17 cellular contexts compared by ENCODE assay signal in the genomic region with DNA sequence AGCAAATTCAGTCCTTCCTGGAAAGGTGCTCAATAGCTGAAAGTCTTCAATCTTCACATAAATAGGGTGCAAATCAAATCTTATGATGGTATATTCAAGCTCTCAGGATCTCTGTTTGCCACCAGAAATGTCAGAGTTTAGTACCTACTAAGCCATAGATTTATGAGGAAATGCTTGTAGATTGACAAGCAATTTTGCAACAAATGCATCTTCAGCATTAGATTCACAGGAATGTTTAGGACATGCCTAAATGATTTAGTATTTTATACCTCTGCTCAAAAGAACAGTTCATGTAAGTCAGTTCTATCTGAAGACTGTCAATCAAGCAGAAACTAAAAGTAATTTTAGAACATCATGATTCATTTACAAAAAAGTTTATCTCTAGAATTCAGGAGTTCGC.
"Had no signal": no experiment of that assay in that cellular context is flagged by ENCODE, and none has a peak within 500 bp of the region (broad histone marks: within the 10 kb centered on the region; RNA-seq: fewer than 3 reads in every experiment).

No MANE protein-coding gene starts in this region.

- H3K27me3 Mint-ChIP-seq: activated B cell treated with CpG ODN at 0.5 μM for 24 hours; activated CD4-positive, alpha-beta T cell treated with anti-CD3 and anti-CD28 coated beads for 36 hours; activated naive CD8-positive, alpha-beta T cell treated with anti-CD3 and anti-CD28 coated beads, Interleukin-2, amount 10 ng/mL, durations not matched to agents 7 days and 5 days; stimulated activated naive B cell treated with anti-CD40 and anti-IgM and Interleukin-4, amounts not matched to agents 10 μg/mL and 1 μg/mL and 100 μg/mL, for 72 hours had no signal

- H3K9me3 Mint-ChIP-seq: activated B cell treated with CpG ODN at 0.5 μM for 24 hours; activated naive CD4-positive, alpha-beta T cell treated with anti-CD3 and anti-CD28 coated beads for 36 hours; activated naive CD8-positive, alpha-beta T cell treated with anti-CD3 and anti-CD28 coated beads, Interleukin-2, amount 10 ng/mL, durations not matched to agents 7 days and 5 days; stimulated activated naive B cell treated with anti-CD40 and anti-IgM and Interleukin-4, amounts not matched to agents 10 μg/mL and 1 μg/mL and 100 μg/mL, for 72 hours had no signal

- H3K36me3 Mint-ChIP-seq: activated naive CD8-positive, alpha-beta T cell treated with anti-CD3 and anti-CD28 coated beads, Interleukin-2, amount 10 ng/mL, durations not matched to agents 7 days and 5 days; stimulated activated naive B cell treated with anti-CD40 and anti-IgM and Interleukin-4, amounts not matched to agents 10 μg/mL and 1 μg/mL and 100 μg/mL, for 72 hours had no signal

- H3K4me3 Mint-ChIP-seq: activated B cell treated with CpG ODN at 0.5 μM for 24 hours; activated CD4-positive, alpha-beta T cell treated with anti-CD3 and anti-CD28 coated beads for 36 hours; activated naive CD4-positive, alpha-beta T cell treated with anti-CD3 and anti-CD28 coated beads for 36 hours; activated naive CD8-positive, alpha-beta T cell treated with anti-CD3 and anti-CD28 coated beads, Interleukin-2, amount 10 ng/mL, durations not matched to agents 7 days and 5 days; stimulated activated naive B cell treated with anti-CD40 and anti-IgM and Interleukin-4, amounts not matched to agents 10 μg/mL and 1 μg/mL and 100 μg/mL, for 72 hours had no signal

- H3K27ac Mint-ChIP-seq: activated B cell treated with CpG ODN at 0.5 μM for 24 hours; activated CD4-positive, alpha-beta T cell treated with anti-CD3 and anti-CD28 coated beads for 36 hours; activated naive CD4-positive, alpha-beta T cell treated with anti-CD3 and anti-CD28 coated beads for 36 hours; activated naive CD8-positive, alpha-beta T cell treated with anti-CD3 and anti-CD28 coated beads, Interleukin-2, amount 10 ng/mL, durations not matched to agents 7 days and 5 days; stimulated activated naive B cell treated with anti-CD40 and anti-IgM and Interleukin-4, amounts not matched to agents 10 μg/mL and 1 μg/mL and 100 μg/mL, for 72 hours had no signal

- DNase-seq: activated B cell treated with CpG ODN at 0.5 μM for 24 hours; activated CD4-positive, alpha-beta T cell treated with anti-CD3 and anti-CD28 coated beads for 36 hours; activated CD4-positive, alpha-beta T cell treated with anti-CD3 and anti-CD28 coated beads, Interleukin-2, amount 50 U/mL, for 4 hours; activated naive CD4-positive, alpha-beta T cell treated with anti-CD3 and anti-CD28 coated beads for 36 hours; activated naive CD8-positive, alpha-beta T cell treated with anti-CD3 and anti-CD28 coated beads, Interleukin-2, amount 10 ng/mL, durations not matched to agents 7 days and 5 days; activated T-cell treated with anti-CD3 and anti-CD28 coated beads, Interleukin-2, amount 50 U/mL, for 48 hours; amniotic stem cell; cerebellar nuclear complex; cortex of kidney; erythroblast; foreskin fibroblast; left colon; mesenchymal stem cell; stimulated activated CD4-positive, alpha-beta T cell treated with anti-CD3 and anti-CD28 coated beads, Interleukin-2, amount 100 ng/mL, for 48 hours; stimulated activated CD8-positive, alpha-beta memory T cell treated with anti-CD3 and anti-CD28 coated beads, Interleukin-4, amount 100 ng/mL, for 48 hours; stimulated activated naive B cell treated with anti-CD40 and anti-IgM and Interleukin-4, amounts not matched to agents 10 μg/mL and 1 μg/mL and 100 μg/mL, for 72 hours; trophoblast cell had no signal

- H3K4me1 Mint-ChIP-seq: activated B cell treated with CpG ODN at 0.5 μM for 24 hours; activated CD4-positive, alpha-beta T cell treated with anti-CD3 and anti-CD28 coated beads for 36 hours; activated naive CD8-positive, alpha-beta T cell treated with anti-CD3 and anti-CD28 coated beads, Interleukin-2, amount 10 ng/mL, durations not matched to agents 7 days and 5 days; stimulated activated naive B cell treated with anti-CD40 and anti-IgM and Interleukin-4, amounts not matched to agents 10 μg/mL and 1 μg/mL and 100 μg/mL, for 72 hours had no signal
